11 cellular contexts compared by ENCODE assay signal in genomic region chr5:173472164-173472563, GRCh38.
DNase-seq lines count a peak whose midpoint lies in the region; ATAC-seq and TF ChIP-seq lines count a peak whose summit lies in the region.
"Had no signal": no experiment of that assay in that cellular context is flagged by ENCODE, and none has a peak within 500 bp of the region (broad histone marks: within the 10 kb centered on the region; RNA-seq: fewer than 3 reads in every experiment).

No MANE protein-coding gene starts in this region.

- DNase-seq in Ammon's horn (ENCODE audit: low spot score), result peak; percentile 98
- DNase-seq in SK-MEL-5 (ENCODE audit: low read depth, low spot score), result peak; percentile 94
- DNase-seq in fibroblast of the conjunctiva (ENCODE audit: low read depth), result peak; percentile 94
- DNase-seq in osteocyte (ENCODE audit: extremely low spot score, unreplicated experiment), result no peak
- DNase-seq in naive thymus-derived CD4-positive, alpha-beta T cell, result no peak
- DNase-seq in spleen, result no peak
- DNase-seq: activated CD4-positive, CD25-positive, alpha-beta regulatory T cell; immature natural killer cell had no signal

- no peaks in the 10 kb centered on the region for H3K36me3 Mint-ChIP-seq in osteocyte (ENCODE audit: unreplicated experiment)
- no peaks in the 10 kb centered on the region for H3K36me3 Mint-ChIP-seq in naive thymus-derived CD4-positive, alpha-beta T cell
- H3K36me3 Mint-ChIP-seq: immature natural killer cell had no signal

- H3K27ac ChIP-seq in naive thymus-derived CD4-positive, alpha-beta T cell (ENCODE audit: low read depth, low read length), result no peak overlapping the region
- no peak overlapping the region for H3K27ac ChIP-seq in spleen
- H3K27ac ChIP-seq: HL-60 had no signal

- no peaks in the 10 kb centered on the region for H3K27me3 ChIP-seq in naive thymus-derived CD4-positive, alpha-beta T cell (ENCODE audit: control insufficient read depth in 2 of 2, insufficient read depth in 2 of 2, low read length in 2 of 2)
- H3K27me3 ChIP-seq in spleen (replicated peaks in 1 of 7), result peaks cover 0 to 9% (median 0%) of the 10 kb centered on the region in 7 donors

- 62 to 84% (median 78%) methylated on average over 3 of the region's 3 CpGs for WGBS in spleen, 5 donors

- H3K9me3 ChIP-seq in naive thymus-derived CD4-positive, alpha-beta T cell (ENCODE audit: control insufficient read depth in 2 of 3, low read length in 3 of 3), result no peaks in the 10 kb centered on the region
- H3K9me3 ChIP-seq in spleen, result no peaks in the 10 kb centered on the region

- H3K4me3 ChIP-seq in naive thymus-derived CD4-positive, alpha-beta T cell (ENCODE audit: low read length), result no peak overlapping the region
- H3K4me3 ChIP-seq in spleen, result no peak overlapping the region

- TF ChIP-seq POLR2A in spleen (IDR thresholded peaks at IDR 0.05), result no peak

- in situ Hi-C loops in SK-MEL-5 (cut with HindIII; ENCODE audit: low pct_unique_long_range_greater_than_20kb, low sequenced_read_pairs), result no loop called here

- H3K4me3 Mint-ChIP-seq in osteocyte (ENCODE audit: unreplicated experiment), result peak overlapping the region; percentile 36
- no peak overlapping the region for H3K4me3 Mint-ChIP-seq in naive thymus-derived CD4-positive, alpha-beta T cell
- H3K4me3 Mint-ChIP-seq: immature natural killer cell had no signal

- peaks cover 73% of the 10 kb centered on the region for H3K4me1 Mint-ChIP-seq in osteocyte (ENCODE audit: unreplicated experiment)
- no peaks in the 10 kb centered on the region for H3K4me1 Mint-ChIP-seq in naive thymus-derived CD4-positive, alpha-beta T cell
- H3K4me1 Mint-ChIP-seq: immature natural killer cell had no signal

- no peak for TF ChIP-seq CTCF in osteocyte (IDR thresholded peaks at IDR 0.05)
- TF ChIP-seq CTCF in spleen (IDR thresholded peaks at IDR 0.05 in 8 of 11, conservative IDR thresholded peaks at IDR 0.05 in 3 of 11), result no peak

- CTCF ChIA-PET in naive thymus-derived CD4-positive, alpha-beta T cell (lab: Charles Lee), result interaction anchor here (0.7 kb wide), 1 partner anchor 1172 kb away, joined by 3 read pairs; no protein-coding TSS in a partner anchor

- intact Hi-C loops in naive thymus-derived CD4-positive, alpha-beta T cell (cut with micrococcal nuclease), result no loop called here
- intact Hi-C loops in spleen (cut with DNase I; ENCODE audit: low total_unique reads), result no loop called here

- no peaks in the 10 kb centered on the region for H3K9me3 Mint-ChIP-seq in osteocyte (ENCODE audit: unreplicated experiment)
- H3K9me3 Mint-ChIP-seq in naive thymus-derived CD4-positive, alpha-beta T cell, result peaks cover 0 to 7% (median 0%) of the 10 kb centered on the region in 11 donors
- H3K9me3 Mint-ChIP-seq: immature natural killer cell had no signal

- POLR2A ChIA-PET in naive thymus-derived CD4-positive, alpha-beta T cell (lab: Charles Lee), result no interaction called here

- no peaks in the 10 kb centered on the region for H3K4me1 ChIP-seq in naive thymus-derived CD4-positive, alpha-beta T cell (ENCODE audit: control insufficient read depth in 2 of 2, insufficient read depth in 2 of 2, low read length in 2 of 2)
- peaks cover 0 to 7% (median 0%) of the 10 kb centered on the region in 6 donors for H3K4me1 ChIP-seq in spleen

- no peaks in the 10 kb centered on the region for H3K27me3 Mint-ChIP-seq in osteocyte (ENCODE audit: unreplicated experiment)
- peaks cover 0 to 11% (median 9%) of the 10 kb centered on the region in 5 donors for H3K27me3 Mint-ChIP-seq in naive thymus-derived CD4-positive, alpha-beta T cell

- no peaks in the 10 kb centered on the region for H3K36me3 ChIP-seq in naive thymus-derived CD4-positive, alpha-beta T cell (ENCODE audit: control insufficient read depth in 2 of 3, insufficient read depth in 3 of 3, low read length in 3 of 3)
- H3K36me3 ChIP-seq in spleen, result no peaks in the 10 kb centered on the region

- peak overlapping the region; percentile 94 for H3K27ac Mint-ChIP-seq in osteocyte (ENCODE audit: unreplicated experiment)
- no peak overlapping the region for H3K27ac Mint-ChIP-seq in naive thymus-derived CD4-positive, alpha-beta T cell
- H3K27ac Mint-ChIP-seq: immature natural killer cell had no signal

- ATAC-seq in HG02970 (IDR thresholded peaks at IDR 0.05; ENCODE audit: low FRiP score, unreplicated experiment) (no peak), HG02678 (IDR thresholded peaks at IDR 0.05; ENCODE audit: unreplicated experiment) (no peak)
- ATAC-seq in naive thymus-derived CD4-positive, alpha-beta T cell, result no peak

Comparison
In these comparisons a context has a peak if more than half of its experiments do, and no peak if none do; other contexts are left out.
1. DNase-seq: peak in Ammon's horn (single experiment), SK-MEL-5 (single experiment) and fibroblast of the conjunctiva (single experiment); none in osteocyte (single experiment), naive thymus-derived CD4-positive, alpha-beta T cell (0 of 9) and spleen (single experiment).